15 cellular contexts compared by ENCODE assay signal in genomic region chr12:123260081-123260480, GRCh38. TPM values are rescaled to one million over a fixed set of nuclear protein-coding genes. Genes with fewer than 3 reads are reported as not detected.
A peak's percentile ranks its signal among the peaks of the same experiment; 100 is the strongest.
DNase-seq lines count a peak whose midpoint lies in the region; ATAC-seq and TF ChIP-seq lines count a peak whose summit lies in the region.
"Had no signal": no experiment of that assay in that cellular context is flagged by ENCODE, and none has a peak within 500 bp of the region (broad histone marks: within the 10 kb centered on the region; RNA-seq: fewer than 3 reads in every experiment).

No MANE protein-coding gene starts in this region.

- TF ChIP-seq CTCF in MCF 10A (IDR thresholded peaks at IDR 0.05; ENCODE audit: unreplicated experiment) (no peak), breast epithelium (IDR thresholded peaks at IDR 0.05) (no peak), esophagus squamous epithelium (IDR thresholded peaks at IDR 0.05) (no peak), stomach (IDR thresholded peaks at IDR 0.05) (no peak)

- BruUV-seq in MCF 10A (replicated peaks; lab: Mats Ljungman, UMichigan) = no TSS peak

- 30 to 60% methylated on average over 9 of the region's 9 CpGs for WGBS in esophagus squamous epithelium, 2 donors
- 28 to 63% (median 41%) methylated on average over 9 of the region's 9 CpGs for WGBS in stomach, 5 donors

- H3K9me3 Mint-ChIP-seq in MCF 10A (ENCODE audit: unreplicated experiment) = no peaks in the 10 kb centered on the region
- no peaks in the 10 kb centered on the region for H3K9me3 Mint-ChIP-seq in activated naive CD8-positive, alpha-beta T cell treated with anti-CD3 and anti-CD28 coated beads, Interleukin-2, amount 50 U/mL, for 24 hours

- H3K27me3 ChIP-seq in breast epithelium (no peaks in the 10 kb centered on the region), esophagus squamous epithelium (no peaks in the 10 kb centered on the region), stomach (no peaks in the 10 kb centered on the region)

- ATAC-seq in activated naive CD8-positive, alpha-beta T cell treated with anti-CD3 and anti-CD28 coated beads, Interleukin-2, amount 50 U/mL, for 24 hours = no peak
- no peak for ATAC-seq in HG02938 (IDR thresholded peaks at IDR 0.05; ENCODE audit: unreplicated experiment)

- H3K36me3 ChIP-seq in breast epithelium (no peaks in the 10 kb centered on the region), esophagus squamous epithelium (peaks cover 26 to 99% (median 33%) of the 10 kb centered on the region in 3 donors), stomach (peaks cover 66 to 100% (median 97%) of the 10 kb centered on the region in 4 donors)

- H3K4me3 ChIP-seq in breast epithelium (no peak overlapping the region), esophagus squamous epithelium (no peak overlapping the region), stomach (no peak overlapping the region)
- H3K4me3 ChIP-seq: PC-9 had no signal

- no peak for DNase-seq in MCF 10A (ENCODE audit: unreplicated experiment)
- no peak for DNase-seq in breast epithelium (ENCODE audit: low spot score in 2 of 2)
- no peak for DNase-seq in activated naive CD8-positive, alpha-beta T cell treated with anti-CD3 and anti-CD28 coated beads, Interleukin-2, amount 50 U/mL, for 24 hours
- DNase-seq in esophagus squamous epithelium (lab: John Stamatoyannopoulos, UW) = no peak
- DNase-seq in stomach = no peak
- no peak for DNase-seq in NAMALWA (ENCODE audit: low spot score)
- no peak for DNase-seq in activated CD8-positive, alpha-beta memory T cell treated with anti-CD3 and anti-CD28 coated beads, Interleukin-2, amount 50 U/mL, for 48 hours
- DNase-seq: ACHN, DMS 273 treated with DMSO at 0.1 percent for 48 hours, MM.1S, NCI-H187 treated with DMSO at 0.1 percent for 48 hours, NCI-H446, PC-9 had no signal

- POLR2A ChIA-PET in MCF 10A (lab: Yijun Ruan, JAX) = interaction anchor here (0.9 to 2.3 kb wide), 2 partner anchors 9 to 10 kb away, joined by 3 to 6 read pairs; no protein-coding TSS in a partner anchor

- H3K9me3 ChIP-seq in breast epithelium (no peaks in the 10 kb centered on the region), esophagus squamous epithelium (no peaks in the 10 kb centered on the region), stomach (no peaks in the 10 kb centered on the region)

- TF ChIP-seq POLR2A in breast epithelium (IDR thresholded peaks at IDR 0.05) (no peak), esophagus squamous epithelium (IDR thresholded peaks at IDR 0.05) (no peak), stomach (IDR thresholded peaks at IDR 0.05) (no peak)

- H3K4me1 Mint-ChIP-seq in MCF 10A (ENCODE audit: insufficient read depth, unreplicated experiment) = no peaks in the 10 kb centered on the region
- H3K4me1 Mint-ChIP-seq in activated naive CD8-positive, alpha-beta T cell treated with anti-CD3 and anti-CD28 coated beads, Interleukin-2, amount 50 U/mL, for 24 hours = peaks cover 7% of the 10 kb centered on the region

- CTCF ChIA-PET in MCF 10A (lab: Yijun Ruan, JAX) = interaction anchor here (1.3 to 2.4 kb wide), 2 partner anchors 10 to 22 kb away, joined by 4 to 7 read pairs; no protein-coding TSS in a partner anchor

- intact Hi-C loops in MCF 10A (cut with micrococcal nuclease) = no loop called here
- intact Hi-C loops in breast epithelium (cut with DNase I; ENCODE audit: low total_unique reads) = no loop called here
- intact Hi-C loops in esophagus squamous epithelium (cut with DNase I) = no loop called here
- intact Hi-C loops in stomach (cut with DNase I; ENCODE audit: low total_unique reads) = no loop called here

- peaks cover 85% of the 10 kb centered on the region for H3K36me3 Mint-ChIP-seq in MCF 10A (ENCODE audit: insufficient read depth, unreplicated experiment)
- H3K36me3 Mint-ChIP-seq in activated naive CD8-positive, alpha-beta T cell treated with anti-CD3 and anti-CD28 coated beads, Interleukin-2, amount 50 U/mL, for 24 hours (ENCODE audit: low read depth) = peaks cover 38% of the 10 kb centered on the region

- TF ChIP-seq EP300 in stomach (IDR thresholded peaks at IDR 0.05) = no peak

- no peaks in the 10 kb centered on the region for H3K27me3 Mint-ChIP-seq in MCF 10A (ENCODE audit: insufficient read depth, unreplicated experiment)
- H3K27me3 Mint-ChIP-seq in activated naive CD8-positive, alpha-beta T cell treated with anti-CD3 and anti-CD28 coated beads, Interleukin-2, amount 50 U/mL, for 24 hours = no peaks in the 10 kb centered on the region

- H3K27ac ChIP-seq in breast epithelium (no peak overlapping the region), esophagus squamous epithelium (peak overlapping the region; percentile 44 to 79 (median 66)), stomach (peak overlapping the region; percentile 57 to 71 (median 69))
- H3K27ac ChIP-seq: KMS-11, PC-9 had no signal

- H3K4me1 ChIP-seq in breast epithelium = no peaks in the 10 kb centered on the region
- peaks cover 0 to 37% (median 10%) of the 10 kb centered on the region in 3 donors for H3K4me1 ChIP-seq in esophagus squamous epithelium
- peaks cover 6 to 34% (median 28%) of the 10 kb centered on the region in 4 donors for H3K4me1 ChIP-seq in stomach

- no peak overlapping the region for H3K4me3 Mint-ChIP-seq in MCF 10A (ENCODE audit: unreplicated experiment)
- no peak overlapping the region for H3K4me3 Mint-ChIP-seq in activated naive CD8-positive, alpha-beta T cell treated with anti-CD3 and anti-CD28 coated beads, Interleukin-2, amount 50 U/mL, for 24 hours

- peak overlapping the region; percentile 32 for H3K27ac Mint-ChIP-seq in MCF 10A (ENCODE audit: low read depth, unreplicated experiment)
- peak overlapping the region; percentile 8 for H3K27ac Mint-ChIP-seq in activated naive CD8-positive, alpha-beta T cell treated with anti-CD3 and anti-CD28 coated beads, Interleukin-2, amount 50 U/mL, for 24 hours

RNA-seq across cellular contexts. Expression of gene CDK2AP1, which starts 11.6 kb away (rescaled TPM):
- total RNA-seq in MCF 10A (2022) (84.6 and 88.6 TPM in 2 replicates), breast epithelium (100 to 1,000 TPM in 2 of 3 donors, 10 to 100 TPM in 1; 81.3 to 133 (median 118) TPM), esophagus squamous epithelium (100 to 1,000 TPM in 3 of 4 donors, 10 to 100 TPM in 1; 82.0 to 174 (median 116) TPM), stomach (100 to 1,000 TPM in 2 of 5 donors, 10 to 100 TPM in 3; 38.5 to 227 (median 77.5) TPM)
- polyA plus RNA-seq in stomach = 100 to 1,000 TPM; 115 to 249 (median 154) TPM

RNA-seq across cellular contexts. Expression of gene MTRFR, which starts 26.8 kb away (rescaled TPM):
- total RNA-seq in MCF 10A (2022) (21.9 and 26.5 TPM in 2 replicates), breast epithelium (1 to 10 TPM; 5.6 to 8.8 (median 8.6) TPM), esophagus squamous epithelium (10 to 100 TPM in 1 of 4 donors, 1 to 10 TPM in 3; 5.3 to 11.4 (median 7.2) TPM), stomach (10 to 100 TPM in 2 of 5 donors, 1 to 10 TPM in 2, not detected in 1; 3.1 to 20.0 (median 9.9) TPM)
- polyA plus RNA-seq in stomach = 10 to 100 TPM in 1 of 3 donors, 1 to 10 TPM in 2; 7.6 to 13.7 (median 9.5) TPM

RNA-seq across cellular contexts. Expression of gene MPHOSPH9, which starts 27.1 kb away (rescaled TPM):
- 27.5 and 40.4 TPM in 2 replicates for total RNA-seq in MCF 10A (2022)
- total RNA-seq in breast epithelium = 10 to 100 TPM; 19.0 to 28.6 (median 21.7) TPM
- 10 to 100 TPM; 17.0 to 43.8 (median 22.1) TPM for total RNA-seq in esophagus squamous epithelium
- 100 to 1,000 TPM in 2 of 5 donors, 10 to 100 TPM in 3; 44.6 to 288 (median 57.3) TPM for total RNA-seq in stomach
- polyA plus RNA-seq in stomach = 1 to 10 TPM; 4.9 to 6.0 (median 5.7) TPM

Comparison
In these comparisons a context has a peak if more than half of its experiments do, and no peak if none do; other contexts are left out.
1. H3K27ac ChIP-seq: peak in esophagus squamous epithelium (4 of 4) and stomach (5 of 5); none in breast epithelium (0 of 2).